8 cellular contexts compared by ENCODE assay signal in the genomic region with DNA sequence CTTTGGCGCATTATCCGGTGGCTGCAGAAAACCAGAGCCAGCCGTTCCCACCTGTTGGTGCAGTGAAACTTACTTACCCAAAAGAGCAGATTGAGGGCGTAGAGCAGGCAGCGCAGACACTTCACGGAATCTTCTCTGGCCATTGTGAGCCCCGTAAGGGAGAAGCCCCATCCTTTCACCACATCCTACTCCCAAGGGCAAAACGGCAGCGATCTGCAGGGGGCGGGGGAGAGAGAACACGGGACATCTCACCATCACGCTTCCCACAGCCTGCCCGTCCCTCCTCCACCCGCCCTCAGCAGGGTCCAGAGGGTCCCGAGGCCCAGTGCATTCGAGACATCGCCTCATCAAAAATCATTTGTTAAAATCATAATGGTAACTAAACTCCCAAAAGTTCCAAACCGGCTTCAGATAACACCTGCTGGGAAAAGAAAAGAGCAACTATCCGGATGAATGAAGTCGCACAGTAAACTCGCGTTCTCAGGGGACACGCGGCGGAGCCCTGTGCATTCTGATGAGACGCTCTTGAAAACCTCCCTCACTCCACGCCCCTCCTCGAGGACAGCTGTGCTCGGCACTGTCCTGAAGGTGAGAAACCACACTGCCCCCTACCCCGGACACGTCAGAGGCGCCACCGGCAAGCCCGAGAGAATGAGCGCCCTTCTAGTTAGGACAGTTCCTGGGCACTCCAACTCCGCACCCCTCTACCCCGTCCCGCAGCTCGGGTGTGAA. TPM values are rescaled to one million over a fixed set of nuclear protein-coding genes. Genes with fewer than 3 reads are reported as not detected.
DNase-seq lines count a peak whose midpoint lies in the region; ATAC-seq, FAIRE-seq and TF ChIP-seq lines count a peak whose summit lies in the region.

No MANE protein-coding gene starts in this region.

- no peaks in the 10 kb centered on the region for H3K79me2 ChIP-seq in SU-DHL-6 (ENCODE audit: insufficient read depth, low read length)

- peak overlapping the region; percentile 58 for H3K4me2 ChIP-seq in SU-DHL-6 (ENCODE audit: low read depth, low read length, poor library complexity, severe bottlenecking)

- H3K9ac ChIP-seq in HUES48 (ENCODE audit: low read depth, low read length), result no peak overlapping the region
- H3K9ac ChIP-seq in SU-DHL-6 (ENCODE audit: low read length), result 0 out of 2 replicates have a peak overlapping the region, but pooled peaks have one; percentile 50

- H2AFZ ChIP-seq in SU-DHL-6 (ENCODE audit: low read depth, low read length, severe bottlenecking), result no peak overlapping the region

- H3K36me3 ChIP-seq in HUES48 (ENCODE audit: control insufficient read depth, insufficient read depth, low read length), result peaks cover 7% of the 10 kb centered on the region; the same call in 1 of the 2 replicates
- H3K36me3 ChIP-seq in SU-DHL-6 (ENCODE audit: low read length), result no peaks in the 10 kb centered on the region
- H3K36me3 ChIP-seq in ectodermal cell (ENCODE audit: control insufficient read depth, insufficient read depth, low read length), result no peaks in the 10 kb centered on the region
- H3K36me3 ChIP-seq in lung (ENCODE audit: control insufficient read depth in 2 of 2, insufficient read depth in 2 of 2, low read length in 2 of 2), result no peaks in the 10 kb centered on the region
- H3K36me3 ChIP-seq in thoracic aorta, result no peaks in the 10 kb centered on the region

- no peak for TF ChIP-seq CTCF in SU-DHL-6 (IDR thresholded peaks at IDR 0.05; ENCODE audit: insufficient read depth, low read length, poor library complexity, severe bottlenecking)
- TF ChIP-seq CTCF in lung (IDR thresholded peaks at IDR 0.05; ENCODE audit: control extremely low read depth, extremely low read depth), result no peak
- TF ChIP-seq CTCF in thoracic aorta (IDR thresholded peaks at IDR 0.05), result no peak

- no peaks in the 10 kb centered on the region for H3K9me3 ChIP-seq in HUES48 (ENCODE audit: control insufficient read depth, insufficient read depth, low read length)
- H3K9me3 ChIP-seq in SU-DHL-6 (ENCODE audit: insufficient read depth, low read length), result no peaks in the 10 kb centered on the region
- no peaks in the 10 kb centered on the region for H3K9me3 ChIP-seq in ectodermal cell (ENCODE audit: control insufficient read depth, low read length)
- H3K9me3 ChIP-seq in lung (ENCODE audit: control insufficient read depth in 2 of 2, insufficient read depth in 1 of 2, low read length in 1 of 2), result no peaks in the 10 kb centered on the region
- no peaks in the 10 kb centered on the region for H3K9me3 ChIP-seq in thoracic aorta

- TF ChIP-seq POLR2A in GM12891 (IDR thresholded peaks at IDR 0.05; ENCODE audit: low read depth, low read length), result no peak

- DNase-seq in GM12891 (ENCODE audit: insufficient read length, low spot score), result peak; percentile 32
- peak; percentile 37 for DNase-seq in lung (ENCODE audit: low spot score)
- no peak for DNase-seq in thoracic aorta (ENCODE audit: low spot score)
- no peak for DNase-seq in activated effector memory CD4-positive, alpha-beta T cell treated with Interleukin-2 at 50 U/mL for 16 hours

- WGBS in ectodermal cell, 2 experiments, result 4 to 5% methylated on average over 37 to 39 of the region's 39 CpGs
- 2 to 3% methylated on average over 39 of the region's 39 CpGs for WGBS in lung, 2 donors

- ATAC-seq in GM21619 (IDR thresholded peaks at IDR 0.05; ENCODE audit: unreplicated experiment) (peak; percentile 71), lung (ENCODE audit: insufficient read depth, low FRiP score) (peak; percentile 6), thoracic aorta (ENCODE audit: insufficient number of reproducible peaks, low FRiP score, low read depth) (no peak)

- H3K27me3 ChIP-seq in HUES48 (ENCODE audit: control insufficient read depth, insufficient read depth, low read length) (no peaks in the 10 kb centered on the region), SU-DHL-6 (ENCODE audit: low read length) (no peaks in the 10 kb centered on the region), ectodermal cell (ENCODE audit: control insufficient read depth, insufficient read depth, low read length, poor library complexity, severe bottlenecking) (no peaks in the 10 kb centered on the region), lung (ENCODE audit: control insufficient read depth, insufficient read depth) (no peaks in the 10 kb centered on the region), thoracic aorta (replicated peaks; ENCODE audit: insufficient read depth) (no peaks in the 10 kb centered on the region)

- peaks cover 13% of the 10 kb centered on the region; the same call in 1 of the 2 replicates for H3K4me1 ChIP-seq in HUES48 (ENCODE audit: control insufficient read depth, insufficient read depth, low read length)
- no peaks in the 10 kb centered on the region for H3K4me1 ChIP-seq in ectodermal cell (ENCODE audit: control insufficient read depth, insufficient read depth, low read length)
- peaks cover 0 to 2% of the 10 kb centered on the region in 2 donors for H3K4me1 ChIP-seq in lung (ENCODE audit: control insufficient read depth in 2 of 2, insufficient read depth in 2 of 2, low read length in 2 of 2)
- peaks cover 0 to 13% of the 10 kb centered on the region in 2 donors for H3K4me1 ChIP-seq in thoracic aorta (ENCODE audit: control insufficient read depth in 1 of 2, low read depth in 2 of 2)

- H3K9me2 ChIP-seq in SU-DHL-6 (replicated peaks; ENCODE audit: insufficient read depth, low read length), result no peaks in the 10 kb centered on the region

- no peaks in the 10 kb centered on the region for H4K20me1 ChIP-seq in SU-DHL-6 (ENCODE audit: low read depth, low read length)

- H3F3A ChIP-seq in SU-DHL-6 (ENCODE audit: insufficient read depth), result no peaks in the 10 kb centered on the region

- H3K27ac ChIP-seq in HUES48 (ENCODE audit: low read depth, low read length) (peak overlapping the region; percentile 40), SU-DHL-6 (ENCODE audit: low read depth, low read length) (no peak overlapping the region), ectodermal cell (ENCODE audit: insufficient read depth, low read depth, low read length, poor library complexity, severe bottlenecking) (peak overlapping the region; percentile 4), lung (ENCODE audit: low read depth in 1 of 2, low read length in 1 of 2) (peak overlapping the region; percentile 15 to 72), thoracic aorta (no peak overlapping the region)

- FAIRE-seq in GM12891 (lab: Jason Lieb, UNC), result peak; percentile 82

- H3K4me3 ChIP-seq in HUES48 (ENCODE audit: low read depth, low read length), result peak overlapping the region; percentile 83
- H3K4me3 ChIP-seq in SU-DHL-6 (ENCODE audit: insufficient read depth, low read length, poor library complexity, severe bottlenecking), result peak overlapping the region; percentile 51
- H3K4me3 ChIP-seq in ectodermal cell (ENCODE audit: insufficient read depth, low read depth, low read length), result peak overlapping the region; percentile 65
- H3K4me3 ChIP-seq in lung, result peak overlapping the region; percentile 45
- peak overlapping the region; percentile 93 for H3K4me3 ChIP-seq in thoracic aorta

TF ChIP-seq in GM12891, 5 proteins besides CTCF, POLR2A, EP300 and RAD21:
- TF ChIP-seq TAF1 (IDR thresholded peaks at IDR 0.05; ENCODE audit: low read depth, low read length) (0 out of 2 replicates have a peak, but pooled peaks have one; percentile 14), SPI1 (IDR thresholded peaks at IDR 0.05; ENCODE audit: low read depth, low read length) (no peak), POU2F2 (IDR thresholded peaks at IDR 0.05; ENCODE audit: low read depth, low read length) (peak; percentile 56; the same call in 1 of the 2 replicates)

RNA-seq across cellular contexts. Expression of a gene that starts 1.2 kb away (rescaled TPM):
- 3.2 TPM for polyA plus RNA-seq in GM12891 (2012; ENCODE audit: low read depth, missing spikeins)
- 29.3 TPM for polyA plus RNA-seq in ectodermal cell (2013, experiment 1 of 4)
- polyA plus RNA-seq in ectodermal cell (2013, experiment 2 of 4), result 25.7 TPM
- 23.7 TPM for polyA plus RNA-seq in ectodermal cell (2013, experiment 3 of 4)
- polyA plus RNA-seq in ectodermal cell (2013, experiment 4 of 4), result 23.9 TPM
- total RNA-seq in lung (100 to 1,000 TPM in 1 of 2 donors, 10 to 100 TPM in 1; 21.1 to 102 TPM), thoracic aorta (10 to 100 TPM; 10.8 to 12.6 TPM)
- 10 to 100 TPM; 16.0 to 24.6 TPM for polyA plus RNA-seq in lung

Comparison
In these comparisons a context has a peak if more than half of its experiments do, and no peak if none do; other contexts are left out.
1. DNase-seq: peak in GM12891 (single experiment) and lung (single experiment); none in thoracic aorta (single experiment) and activated effector memory CD4-positive, alpha-beta T cell treated with Interleukin-2 at 50 U/mL for 16 hours (single experiment).
2. H3K27ac ChIP-seq: peak in HUES48 (single experiment), ectodermal cell (single experiment) and lung (2 of 2); none in SU-DHL-6 (single experiment) and thoracic aorta (0 of 2).
3. Peak in every context shown above with its lines, with median percentiles within 50 percentile points of each other: H3K4me3 ChIP-seq.